In the genomic region with DNA sequence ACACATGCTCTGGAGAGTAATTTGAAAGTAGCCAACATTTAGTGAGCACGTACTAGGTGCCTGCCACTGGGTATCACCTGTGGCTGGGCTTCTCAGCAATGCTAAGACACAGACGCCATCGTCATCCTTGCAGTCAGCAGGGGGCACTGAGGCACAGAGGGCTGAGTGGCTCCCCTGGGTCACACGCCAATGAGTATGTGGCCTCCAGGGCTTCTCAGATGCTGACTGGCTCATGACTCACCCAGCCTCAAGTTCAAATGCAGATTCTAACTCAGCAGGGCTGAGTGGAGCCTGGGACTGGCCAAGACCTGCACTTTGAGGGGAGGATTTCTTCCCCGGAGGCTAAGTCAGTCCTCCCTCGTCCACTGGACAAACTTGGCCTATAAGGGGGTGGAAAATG, we compare ENCODE assay signal across 1 cellular context.
TF ChIP-seq lines count a peak whose summit lies in the region.

No MANE protein-coding gene starts in this region.

TF ChIP-seq in IMR-90, 13 proteins besides CTCF, POLR2A, EP300 and RAD21 (continued from another document):
- TF ChIP-seq MXI1 (IDR thresholded peaks at IDR 0.05; ENCODE audit: borderline replicate concordance, low read depth, low read length): no peak
- no peak for TF ChIP-seq SMC3 (IDR thresholded peaks at IDR 0.05; ENCODE audit: low read depth, low read length)
- TF ChIP-seq MAFK (IDR thresholded peaks at IDR 0.05; ENCODE audit: low read depth, low read length): peak; percentile 52
